1 cellular context compared by ENCODE assay signal in the genomic region with DNA sequence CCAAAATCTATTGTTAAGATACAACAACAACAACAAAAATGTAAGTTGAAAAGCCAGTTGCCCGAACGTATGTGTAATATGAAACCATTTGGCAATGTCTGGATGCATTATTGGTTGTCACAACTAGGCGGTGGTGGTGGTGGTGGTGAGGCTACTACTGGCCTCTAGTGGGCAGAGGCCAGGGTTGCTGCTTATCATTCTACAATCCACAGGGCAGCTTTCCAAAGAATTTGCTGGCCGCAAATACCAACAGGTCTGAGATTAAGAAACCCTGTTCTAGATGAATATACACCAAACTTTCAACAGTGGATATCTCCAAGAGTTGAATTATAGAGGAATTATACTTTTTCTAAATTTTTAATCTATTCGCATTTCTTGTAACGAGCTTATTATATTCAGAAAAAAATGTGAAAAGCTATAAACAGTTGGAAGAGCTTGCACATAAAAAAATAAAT.
TF ChIP-seq lines count a peak whose summit lies in the region.

No MANE protein-coding gene starts in this region.

TF ChIP-seq in K562, 482 proteins besides CTCF, POLR2A, EP300 and RAD21 (continued from another document and continues in another):
- TF ChIP-seq, protein P1, sequence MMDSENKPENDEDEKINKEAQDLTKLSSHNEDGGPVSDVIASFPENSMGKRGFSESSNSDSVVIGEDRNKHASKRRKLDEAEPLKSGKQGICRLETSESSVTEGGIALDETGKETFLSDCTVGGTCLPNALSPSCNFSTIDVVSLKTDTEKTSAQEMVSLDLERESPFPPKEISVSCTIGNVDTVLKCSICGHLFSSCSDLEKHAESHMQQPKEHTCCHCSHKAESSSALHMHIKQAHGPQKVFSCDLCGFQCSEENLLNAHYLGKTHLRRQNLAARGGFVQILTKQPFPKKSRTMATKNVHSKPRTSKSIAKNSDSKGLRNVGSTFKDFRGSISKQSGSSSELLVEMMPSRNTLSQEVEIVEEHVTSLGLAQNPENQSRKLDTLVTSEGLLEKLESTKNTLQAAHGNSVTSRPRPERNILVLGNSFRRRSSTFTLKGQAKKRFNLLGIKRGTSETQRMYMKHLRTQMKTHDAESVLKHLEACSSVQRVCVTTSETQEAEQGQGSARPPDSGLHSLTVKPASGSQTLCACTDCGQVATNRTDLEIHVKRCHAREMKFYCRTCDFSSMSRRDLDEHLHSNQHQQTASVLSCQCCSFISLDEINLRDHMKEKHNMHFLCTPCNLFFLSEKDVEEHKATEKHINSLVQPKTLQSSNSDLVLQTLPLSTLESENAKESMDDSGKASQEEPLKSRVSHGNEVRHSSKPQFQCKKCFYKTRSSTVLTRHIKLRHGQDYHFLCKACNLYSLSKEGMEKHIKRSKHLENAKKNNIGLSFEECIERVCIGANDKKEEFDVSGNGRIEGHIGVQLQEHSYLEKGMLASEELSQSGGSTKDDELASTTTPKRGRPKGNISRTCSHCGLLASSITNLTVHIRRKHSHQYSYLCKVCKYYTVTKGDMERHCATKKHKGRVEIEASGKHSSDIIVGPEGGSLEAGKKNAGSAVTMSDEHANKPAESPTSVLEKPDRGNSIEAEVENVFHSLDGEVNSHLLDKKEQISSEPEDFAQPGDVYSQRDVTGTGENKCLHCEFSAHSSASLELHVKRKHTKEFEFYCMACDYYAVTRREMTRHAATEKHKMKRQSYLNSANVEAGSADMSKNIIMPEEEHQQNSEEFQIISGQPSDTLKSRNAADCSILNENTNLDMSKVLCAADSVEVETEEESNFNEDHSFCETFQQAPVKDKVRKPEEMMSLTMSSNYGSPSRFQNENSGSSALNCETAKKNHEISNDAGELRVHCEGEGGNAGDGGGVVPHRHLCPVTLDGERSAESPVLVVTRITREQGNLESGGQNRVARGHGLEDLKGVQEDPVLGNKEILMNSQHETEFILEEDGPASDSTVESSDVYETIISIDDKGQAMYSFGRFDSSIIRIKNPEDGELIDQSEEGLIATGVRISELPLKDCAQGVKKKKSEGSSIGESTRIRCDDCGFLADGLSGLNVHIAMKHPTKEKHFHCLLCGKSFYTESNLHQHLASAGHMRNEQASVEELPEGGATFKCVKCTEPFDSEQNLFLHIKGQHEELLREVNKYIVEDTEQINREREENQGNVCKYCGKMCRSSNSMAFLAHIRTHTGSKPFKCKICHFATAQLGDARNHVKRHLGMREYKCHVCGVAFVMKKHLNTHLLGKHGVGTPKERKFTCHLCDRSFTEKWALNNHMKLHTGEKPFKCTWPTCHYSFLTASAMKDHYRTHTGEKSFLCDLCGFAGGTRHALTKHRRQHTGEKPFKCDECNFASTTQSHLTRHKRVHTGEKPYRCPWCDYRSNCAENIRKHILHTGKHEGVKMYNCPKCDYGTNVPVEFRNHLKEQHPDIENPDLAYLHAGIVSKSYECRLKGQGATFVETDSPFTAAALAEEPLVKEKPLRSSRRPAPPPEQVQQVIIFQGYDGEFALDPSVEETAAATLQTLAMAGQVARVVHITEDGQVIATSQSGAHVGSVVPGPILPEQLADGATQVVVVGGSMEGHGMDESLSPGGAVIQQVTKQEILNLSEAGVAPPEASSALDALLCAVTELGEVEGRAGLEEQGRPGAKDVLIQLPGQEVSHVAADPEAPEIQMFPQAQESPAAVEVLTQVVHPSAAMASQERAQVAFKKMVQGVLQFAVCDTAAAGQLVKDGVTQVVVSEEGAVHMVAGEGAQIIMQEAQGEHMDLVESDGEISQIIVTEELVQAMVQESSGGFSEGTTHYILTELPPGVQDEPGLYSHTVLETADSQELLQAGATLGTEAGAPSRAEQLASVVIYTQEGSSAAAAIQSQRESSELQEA (IDR thresholded peaks at IDR 0.05; ENCODE audit: low read depth), result no peak
- TF ChIP-seq ZNF644 (tag; IDR thresholded peaks at IDR 0.05; ENCODE audit: low read depth) (no peak), SIN3A (IDR thresholded peaks at IDR 0.05; ENCODE audit: borderline replicate concordance in 2 of 2, control insufficient read depth in 1 of 2, low read depth in 2 of 2, low read length in 2 of 2) (no peak), POLR2AphosphoS5 (IDR thresholded peaks at IDR 0.05; ENCODE audit: control insufficient read depth, insufficient read depth, low read depth, low read length) (no peak), MEF2A (IDR thresholded peaks at IDR 0.05; ENCODE audit: control insufficient read depth, low read depth, low read length) (no peak), MAFF (IDR thresholded peaks at IDR 0.05; ENCODE audit: low read length) (no peak), BACH1 (tag; IDR thresholded peaks at IDR 0.05) (no peak), ZNF282 (CRISPR knock-in tag; IDR thresholded peaks at IDR 0.05) (no peak), NFIC (IDR thresholded peaks at IDR 0.05) (peak; percentile 55), STAT5B (CRISPR knock-in tag; IDR thresholded peaks at IDR 0.05) (no peak), WHSC1 (IDR thresholded peaks at IDR 0.05; ENCODE audit: low read length) (no peak), HIVEP1 (CRISPR knock-in tag; IDR thresholded peaks at IDR 0.05) (no peak), IRF2 (CRISPR knock-in tag; IDR thresholded peaks at IDR 0.05) (no peak), TGIF2 (CRISPR knock-in tag; IDR thresholded peaks at IDR 0.05) (no peak), BRF1 (IDR thresholded peaks at IDR 0.05; ENCODE audit: borderline replicate concordance, extremely low read depth, insufficient read length) (no peak), JUN (IDR thresholded peaks at IDR 0.05; ENCODE audit: borderline replicate concordance, low read depth, low read length) (no peak), JUN (CRISPR knock-in tag; IDR thresholded peaks at IDR 0.05; ENCODE audit: borderline replicate concordance) (no peak), MIER1 (IDR thresholded peaks at IDR 0.05; ENCODE audit: low read depth) (no peak), ZFP36 (IDR thresholded peaks at IDR 0.05; ENCODE audit: low read depth, low read length, partially characterized antibody) (no peak), ZNF445 (CRISPR knock-in tag; IDR thresholded peaks at IDR 0.05; ENCODE audit: low read depth) (no peak), NFRKB (IDR thresholded peaks at IDR 0.05; ENCODE audit: low read depth) (no peak), MEIS2 (IDR thresholded peaks at IDR 0.05; ENCODE audit: partially characterized antibody) (peak; percentile 23), KLF10 (CRISPR knock-in tag; IDR thresholded peaks at IDR 0.05) (no peak), ZKSCAN1 (IDR thresholded peaks at IDR 0.05; ENCODE audit: low read depth, low read length) (peak; percentile 49; the same call in 1 of the 2 replicates), SIX5 (IDR thresholded peaks at IDR 0.05; ENCODE audit: borderline replicate concordance in 1 of 2, insufficient read depth in 1 of 2, low read depth in 1 of 2, low read length in 2 of 2) (no peak), ZNF24 (IDR thresholded peaks at IDR 0.05) (no peak), MED1 (CRISPR knock-in tag; IDR thresholded peaks at IDR 0.05; ENCODE audit: borderline replicate concordance) (no peak), BCOR (IDR thresholded peaks at IDR 0.05) (no peak), ZNF583 (CRISPR knock-in tag; IDR thresholded peaks at IDR 0.05) (no peak), POLR2AphosphoS2 (IDR thresholded peaks at IDR 0.05; ENCODE audit: low read length) (no peak), NBN (IDR thresholded peaks at IDR 0.05; ENCODE audit: low read depth) (no peak), FUS (optimal IDR thresholded peaks at IDR 0.05; ENCODE audit: low read depth, low read length) (no peak), ZNF778 (CRISPR knock-in tag; IDR thresholded peaks at IDR 0.05) (no peak), HMG20A (CRISPR knock-in tag; conservative IDR thresholded peaks at IDR 0.05) (no peak)
- TF ChIP-seq, protein P2, sequence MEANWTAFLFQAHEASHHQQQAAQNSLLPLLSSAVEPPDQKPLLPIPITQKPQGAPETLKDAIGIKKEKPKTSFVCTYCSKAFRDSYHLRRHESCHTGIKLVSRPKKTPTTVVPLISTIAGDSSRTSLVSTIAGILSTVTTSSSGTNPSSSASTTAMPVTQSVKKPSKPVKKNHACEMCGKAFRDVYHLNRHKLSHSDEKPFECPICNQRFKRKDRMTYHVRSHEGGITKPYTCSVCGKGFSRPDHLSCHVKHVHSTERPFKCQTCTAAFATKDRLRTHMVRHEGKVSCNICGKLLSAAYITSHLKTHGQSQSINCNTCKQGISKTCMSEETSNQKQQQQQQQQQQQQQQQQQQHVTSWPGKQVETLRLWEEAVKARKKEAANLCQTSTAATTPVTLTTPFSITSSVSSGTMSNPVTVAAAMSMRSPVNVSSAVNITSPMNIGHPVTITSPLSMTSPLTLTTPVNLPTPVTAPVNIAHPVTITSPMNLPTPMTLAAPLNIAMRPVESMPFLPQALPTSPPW (CRISPR knock-in tag; IDR thresholded peaks at IDR 0.05), result no peak
- TF ChIP-seq, protein P3, sequence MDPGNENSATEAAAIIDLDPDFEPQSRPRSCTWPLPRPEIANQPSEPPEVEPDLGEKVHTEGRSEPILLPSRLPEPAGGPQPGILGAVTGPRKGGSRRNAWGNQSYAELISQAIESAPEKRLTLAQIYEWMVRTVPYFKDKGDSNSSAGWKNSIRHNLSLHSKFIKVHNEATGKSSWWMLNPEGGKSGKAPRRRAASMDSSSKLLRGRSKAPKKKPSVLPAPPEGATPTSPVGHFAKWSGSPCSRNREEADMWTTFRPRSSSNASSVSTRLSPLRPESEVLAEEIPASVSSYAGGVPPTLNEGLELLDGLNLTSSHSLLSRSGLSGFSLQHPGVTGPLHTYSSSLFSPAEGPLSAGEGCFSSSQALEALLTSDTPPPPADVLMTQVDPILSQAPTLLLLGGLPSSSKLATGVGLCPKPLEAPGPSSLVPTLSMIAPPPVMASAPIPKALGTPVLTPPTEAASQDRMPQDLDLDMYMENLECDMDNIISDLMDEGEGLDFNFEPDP (CRISPR knock-in tag; IDR thresholded peaks at IDR 0.05), result no peak
- TF ChIP-seq, protein P4, sequence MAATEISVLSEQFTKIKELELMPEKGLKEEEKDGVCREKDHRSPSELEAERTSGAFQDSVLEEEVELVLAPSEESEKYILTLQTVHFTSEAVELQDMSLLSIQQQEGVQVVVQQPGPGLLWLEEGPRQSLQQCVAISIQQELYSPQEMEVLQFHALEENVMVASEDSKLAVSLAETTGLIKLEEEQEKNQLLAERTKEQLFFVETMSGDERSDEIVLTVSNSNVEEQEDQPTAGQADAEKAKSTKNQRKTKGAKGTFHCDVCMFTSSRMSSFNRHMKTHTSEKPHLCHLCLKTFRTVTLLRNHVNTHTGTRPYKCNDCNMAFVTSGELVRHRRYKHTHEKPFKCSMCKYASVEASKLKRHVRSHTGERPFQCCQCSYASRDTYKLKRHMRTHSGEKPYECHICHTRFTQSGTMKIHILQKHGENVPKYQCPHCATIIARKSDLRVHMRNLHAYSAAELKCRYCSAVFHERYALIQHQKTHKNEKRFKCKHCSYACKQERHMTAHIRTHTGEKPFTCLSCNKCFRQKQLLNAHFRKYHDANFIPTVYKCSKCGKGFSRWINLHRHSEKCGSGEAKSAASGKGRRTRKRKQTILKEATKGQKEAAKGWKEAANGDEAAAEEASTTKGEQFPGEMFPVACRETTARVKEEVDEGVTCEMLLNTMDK (IDR thresholded peaks at IDR 0.05; ENCODE audit: borderline replicate concordance, insufficient read depth, low read depth, low read length, poor library complexity, severe bottlenecking), result no peak
- TF ChIP-seq, protein P5, sequence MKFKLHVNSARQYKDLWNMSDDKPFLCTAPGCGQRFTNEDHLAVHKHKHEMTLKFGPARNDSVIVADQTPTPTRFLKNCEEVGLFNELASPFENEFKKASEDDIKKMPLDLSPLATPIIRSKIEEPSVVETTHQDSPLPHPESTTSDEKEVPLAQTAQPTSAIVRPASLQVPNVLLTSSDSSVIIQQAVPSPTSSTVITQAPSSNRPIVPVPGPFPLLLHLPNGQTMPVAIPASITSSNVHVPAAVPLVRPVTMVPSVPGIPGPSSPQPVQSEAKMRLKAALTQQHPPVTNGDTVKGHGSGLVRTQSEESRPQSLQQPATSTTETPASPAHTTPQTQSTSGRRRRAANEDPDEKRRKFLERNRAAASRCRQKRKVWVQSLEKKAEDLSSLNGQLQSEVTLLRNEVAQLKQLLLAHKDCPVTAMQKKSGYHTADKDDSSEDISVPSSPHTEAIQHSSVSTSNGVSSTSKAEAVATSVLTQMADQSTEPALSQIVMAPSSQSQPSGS (CRISPR knock-in tag; IDR thresholded peaks at IDR 0.05), result no peak
- TF ChIP-seq, protein P6, sequence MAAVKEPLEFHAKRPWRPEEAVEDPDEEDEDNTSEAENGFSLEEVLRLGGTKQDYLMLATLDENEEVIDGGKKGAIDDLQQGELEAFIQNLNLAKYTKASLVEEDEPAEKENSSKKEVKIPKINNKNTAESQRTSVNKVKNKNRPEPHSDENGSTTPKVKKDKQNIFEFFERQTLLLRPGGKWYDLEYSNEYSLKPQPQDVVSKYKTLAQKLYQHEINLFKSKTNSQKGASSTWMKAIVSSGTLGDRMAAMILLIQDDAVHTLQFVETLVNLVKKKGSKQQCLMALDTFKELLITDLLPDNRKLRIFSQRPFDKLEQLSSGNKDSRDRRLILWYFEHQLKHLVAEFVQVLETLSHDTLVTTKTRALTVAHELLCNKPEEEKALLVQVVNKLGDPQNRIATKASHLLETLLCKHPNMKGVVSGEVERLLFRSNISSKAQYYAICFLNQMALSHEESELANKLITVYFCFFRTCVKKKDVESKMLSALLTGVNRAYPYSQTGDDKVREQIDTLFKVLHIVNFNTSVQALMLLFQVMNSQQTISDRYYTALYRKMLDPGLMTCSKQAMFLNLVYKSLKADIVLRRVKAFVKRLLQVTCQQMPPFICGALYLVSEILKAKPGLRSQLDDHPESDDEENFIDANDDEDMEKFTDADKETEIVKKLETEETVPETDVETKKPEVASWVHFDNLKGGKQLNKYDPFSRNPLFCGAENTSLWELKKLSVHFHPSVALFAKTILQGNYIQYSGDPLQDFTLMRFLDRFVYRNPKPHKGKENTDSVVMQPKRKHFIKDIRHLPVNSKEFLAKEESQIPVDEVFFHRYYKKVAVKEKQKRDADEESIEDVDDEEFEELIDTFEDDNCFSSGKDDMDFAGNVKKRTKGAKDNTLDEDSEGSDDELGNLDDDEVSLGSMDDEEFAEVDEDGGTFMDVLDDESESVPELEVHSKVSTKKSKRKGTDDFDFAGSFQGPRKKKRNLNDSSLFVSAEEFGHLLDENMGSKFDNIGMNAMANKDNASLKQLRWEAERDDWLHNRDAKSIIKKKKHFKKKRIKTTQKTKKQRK (IDR thresholded peaks at IDR 0.05; ENCODE audit: borderline replicate concordance, low read depth, low read length), result no peak
- TF ChIP-seq, protein P7, sequence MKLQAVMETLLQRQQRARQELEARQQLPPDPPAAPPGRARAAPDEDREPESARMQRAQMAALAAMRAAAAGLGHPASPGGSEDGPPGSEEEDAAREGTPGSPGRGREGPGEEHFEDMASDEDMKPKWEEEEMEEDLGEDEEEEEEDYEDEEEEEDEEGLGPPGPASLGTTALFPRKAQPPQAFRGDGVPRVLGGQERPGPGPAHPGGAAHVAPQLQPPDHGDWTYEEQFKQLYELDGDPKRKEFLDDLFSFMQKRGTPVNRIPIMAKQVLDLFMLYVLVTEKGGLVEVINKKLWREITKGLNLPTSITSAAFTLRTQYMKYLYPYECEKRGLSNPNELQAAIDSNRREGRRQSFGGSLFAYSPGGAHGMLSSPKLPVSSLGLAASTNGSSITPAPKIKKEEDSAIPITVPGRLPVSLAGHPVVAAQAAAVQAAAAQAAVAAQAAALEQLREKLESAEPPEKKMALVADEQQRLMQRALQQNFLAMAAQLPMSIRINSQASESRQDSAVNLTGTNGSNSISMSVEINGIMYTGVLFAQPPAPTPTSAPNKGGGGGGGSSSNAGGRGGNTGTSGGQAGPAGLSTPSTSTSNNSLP (IDR thresholded peaks at IDR 0.05; ENCODE audit: borderline replicate concordance, low read depth, low read length), result peak; percentile 72; the same call in 1 of the 2 replicates
